ENCODE assay signal across 16 cellular contexts in genomic region chr16:47375423-47375822, GRCh38.
"Had no signal": no experiment of that assay in that cellular context is flagged by ENCODE, and none has a peak within 500 bp of the region (broad histone marks: within the 10 kb centered on the region; RNA-seq: fewer than 3 reads in every experiment).

No MANE protein-coding gene starts in this region.

- DNase-seq: activated CD4-positive, alpha-beta T cell treated with anti-CD3 and anti-CD28 coated beads, Interleukin-2, amount 50 U/mL, for 1 hour; activated CD4-positive, CD25-positive, alpha-beta regulatory T cell; activated effector memory CD4-positive, alpha-beta T cell treated with Interleukin-2 at 50 U/mL for 16 hours; amniotic stem cell; cerebellar nuclear complex; dorsolateral prefrontal cortex; esophagus squamous epithelium; foreskin fibroblast; left ventricle myocardium inferior; nephron progenitor cell; stimulated activated CD4-positive, alpha-beta T cell treated with anti-CD3 and anti-CD28 coated beads, Interleukin-2, amount 100 ng/mL, for 24 hours; stimulated activated naive B cell treated with anti-CD40 and anti-IgM and Interleukin-4, amounts not matched to agents 10 μg/mL and 1 μg/mL and 100 μg/mL, for 72 hours; T-helper 17 cell had no signal

- H3K27ac ChIP-seq: brain microvascular endothelial cell, dorsolateral prefrontal cortex, esophagus squamous epithelium, left ventricle myocardium inferior, tibial nerve had no signal

- ATAC-seq: sciatic nerve; stimulated activated naive B cell treated with anti-CD40 and anti-IgM and Interleukin-4, amounts not matched to agents 10 μg/mL and 1 μg/mL and 100 μg/mL, for 72 hours; T-helper 17 cell had no signal

- H3K4me3 ChIP-seq: dorsolateral prefrontal cortex, esophagus squamous epithelium, left ventricle myocardium inferior, tibial nerve had no signal

- H3K4me1 ChIP-seq: esophagus squamous epithelium, left ventricle myocardium inferior, tibial nerve had no signal

- H3K9me3 ChIP-seq: esophagus squamous epithelium, left ventricle myocardium inferior had no signal

- H3K36me3 ChIP-seq: brain microvascular endothelial cell had no signal

- H3K27me3 ChIP-seq: brain microvascular endothelial cell, dorsolateral prefrontal cortex, esophagus squamous epithelium, tibial nerve had no signal
